Comparison of ENCODE assay signal across 8 cellular contexts in genomic region chr5:143395638-143396352, GRCh38. TPM values are rescaled to one million over a fixed set of nuclear protein-coding genes. Genes with fewer than 3 reads are reported as not detected.
DNase-seq lines count a peak whose midpoint lies in the region; ATAC-seq, FAIRE-seq and TF ChIP-seq lines count a peak whose summit lies in the region.

No MANE protein-coding gene starts in this region.

- H3K27me3 ChIP-seq in bronchial epithelial cell (ENCODE audit: control insufficient read depth, insufficient read depth, low read length), result no peaks in the 10 kb centered on the region
- no peaks in the 10 kb centered on the region for H3K27me3 ChIP-seq in skeletal muscle satellite cell (ENCODE audit: control insufficient read depth, insufficient read depth, low read length)
- H3K27me3 ChIP-seq in ascending aorta, result no peaks in the 10 kb centered on the region

- FAIRE-seq in bronchial epithelial cell (lab: Jason Lieb, UNC), result no peak

- TF ChIP-seq CTCF in bronchial epithelial cell (IDR thresholded peaks at IDR 0.05; ENCODE audit: insufficient read depth, low read length, severe bottlenecking), result no peak
- no peak for TF ChIP-seq CTCF in ascending aorta (IDR thresholded peaks at IDR 0.05)

- intact Hi-C loops in ascending aorta (cut with DNase I), result no loop called here
- intact Hi-C loops in sciatic nerve (cut with DNase I), result no loop called here

- H3K36me3 ChIP-seq in bronchial epithelial cell (ENCODE audit: control insufficient read depth, insufficient read depth, low read length), result no peaks in the 10 kb centered on the region
- peaks cover 12% of the 10 kb centered on the region for H3K36me3 ChIP-seq in skeletal muscle satellite cell (ENCODE audit: insufficient read depth, low read length)
- H3K36me3 ChIP-seq in ascending aorta, result no peaks in the 10 kb centered on the region

- H3K4me1 ChIP-seq in skeletal muscle satellite cell (ENCODE audit: control insufficient read depth, insufficient read depth, low read length) (peaks cover 49% of the 10 kb centered on the region), ascending aorta (peaks cover 4 to 38% of the 10 kb centered on the region in 2 donors)

- H3K9me3 ChIP-seq in skeletal muscle satellite cell (replicated peaks; ENCODE audit: low read length) (no peaks in the 10 kb centered on the region), ascending aorta (no peaks in the 10 kb centered on the region)

- H3K4me2 ChIP-seq in skeletal muscle satellite cell (ENCODE audit: low read length), result peak overlapping the region; percentile 87

- H3K4me3 ChIP-seq in bronchial epithelial cell (ENCODE audit: low read depth, low read length) (peak overlapping the region; percentile 14), skeletal muscle satellite cell (ENCODE audit: low read length) (peak overlapping the region; percentile 80), ascending aorta (peak overlapping the region in 1 of 2 donors; percentile 70)

- H3K27ac ChIP-seq in ascending aorta, result no peak overlapping the region

- DNase-seq in NCI-H2171 treated with DMSO at 0.1 percent for 48 hours (lab: John Stamatoyannopoulos, UW) (peak; percentile 48), NCI-H2171 (lab: John Stamatoyannopoulos, UW) (no peak), bronchial epithelial cell (ENCODE audit: low read depth) (peak; percentile 79), ascending aorta (ENCODE audit: low spot score in 2 of 2) (no peak), sciatic nerve (ENCODE audit: low spot score) (no peak)

- H3K9ac ChIP-seq in skeletal muscle satellite cell (ENCODE audit: low read depth, low read length), result peak overlapping the region; percentile 97

- ATAC-seq in HG03139 (IDR thresholded peaks at IDR 0.05; ENCODE audit: unreplicated experiment) (peak; percentile 54), HG02571 (IDR thresholded peaks at IDR 0.05; ENCODE audit: unreplicated experiment) (no peak), sciatic nerve (no peak)

RNA-seq across cellular contexts. Expression of gene NR3C1, which starts 7.7 kb away (rescaled TPM):
- 35.2 and 41.9 TPM in 2 replicates for total RNA-seq in bronchial epithelial cell
- 36.2 and 40.6 TPM in 2 replicates for total RNA-seq in skeletal muscle satellite cell (2012; rRNA removed)
- total RNA-seq in ascending aorta, result 18.4 TPM
- total RNA-seq in sciatic nerve, result 148 TPM

Comparison
In these comparisons a context has a peak if more than half of its experiments do, and no peak if none do; other contexts are left out.
1. DNase-seq: peak in NCI-H2171 treated with DMSO at 0.1 percent for 48 hours (single experiment) and bronchial epithelial cell (single experiment); none in NCI-H2171 (single experiment), ascending aorta (0 of 2) and sciatic nerve (single experiment).